31 cellular contexts compared by ENCODE assay signal in the genomic region with DNA sequence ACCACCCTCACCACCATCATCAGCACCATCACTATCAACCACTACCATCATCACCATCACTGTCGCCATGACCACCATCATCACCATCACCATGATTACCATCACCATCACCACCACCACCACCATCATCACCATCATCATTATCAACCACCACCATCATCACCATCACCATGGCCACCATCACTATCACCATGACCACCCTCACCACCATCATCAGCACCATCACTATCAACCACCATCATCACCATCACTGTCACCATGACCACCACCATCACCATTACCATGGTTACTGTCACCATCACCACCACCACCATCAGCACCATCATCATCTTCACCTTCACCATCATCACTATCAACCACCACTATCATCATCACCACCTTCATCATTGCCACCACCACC.
"Had no signal": no experiment of that assay in that cellular context is flagged by ENCODE, and none has a peak within 500 bp of the region (broad histone marks: within the 10 kb centered on the region; RNA-seq: fewer than 3 reads in every experiment).

No MANE protein-coding gene starts in this region.

- H3K79me2 ChIP-seq: parathyroid adenoma had no signal

- H3K4me3 Mint-ChIP-seq: naive thymus-derived CD8-positive, alpha-beta T cell; natural killer cell treated with Interleukin-12 subunit alpha and Interleukin-12 subunit beta and Interleukin-15 and Interleukin-18, amount 100 ng/mL, for 72 hours; nephron progenitor cell; neural crest cell; stimulated activated memory B cell treated with anti-CD40 and anti-IgM and Interleukin-4, amounts not matched to agents 10 μg/mL and 1 μg/mL and 100 μg/mL, for 72 hours; stimulated activated naive CD8-positive, alpha-beta T cell treated with anti-CD3 and anti-CD28 coated beads, Interleukin-15, amount 100 ng/mL, for 72 hours; type B pancreatic cell had no signal

- H3K4me2 ChIP-seq: smooth muscle cell had no signal

- H3K27ac ChIP-seq: ovary, parathyroid adenoma, psoas muscle, skin epidermis, spleen, suprapubic skin, testis, tibial artery, transverse colon, upper lobe of right lung, uterus had no signal

- H3K27ac Mint-ChIP-seq: naive thymus-derived CD8-positive, alpha-beta T cell; natural killer cell treated with Interleukin-12 subunit alpha and Interleukin-12 subunit beta and Interleukin-15 and Interleukin-18, amount 100 ng/mL, for 72 hours; nephron progenitor cell; progenitor cell of endocrine pancreas; stimulated activated memory B cell treated with anti-CD40 and anti-IgM and Interleukin-4, amounts not matched to agents 10 μg/mL and 1 μg/mL and 100 μg/mL, for 72 hours; stimulated activated naive CD8-positive, alpha-beta T cell treated with anti-CD3 and anti-CD28 coated beads, Interleukin-15, amount 100 ng/mL, for 72 hours; type B pancreatic cell had no signal

- H3K9me3 ChIP-seq: ovary, psoas muscle, suprapubic skin, testis, tibial artery, transverse colon, upper lobe of right lung, uterus had no signal

- H2AFZ ChIP-seq: parathyroid adenoma had no signal

- H3K4me3 ChIP-seq: ovary, psoas muscle, skin epidermis, smooth muscle cell, spleen, suprapubic skin, testis, tibial artery, transverse colon, upper lobe of right lung, uterus had no signal

- H3K4me1 ChIP-seq: parathyroid adenoma, psoas muscle, spleen, suprapubic skin, testis, tibial artery, transverse colon, upper lobe of right lung, uterus had no signal

- H3K4me1 Mint-ChIP-seq: naive thymus-derived CD8-positive, alpha-beta T cell; nephron progenitor cell; stimulated activated naive CD8-positive, alpha-beta T cell treated with anti-CD3 and anti-CD28 coated beads, Interleukin-15, amount 100 ng/mL, for 72 hours had no signal

- H3K36me3 ChIP-seq: ovary, spleen, suprapubic skin, tibial artery, transverse colon, upper lobe of right lung, uterus had no signal

- DNase-seq: naive thymus-derived CD8-positive, alpha-beta T cell; nephron progenitor cell; occipital lobe; ovary; psoas muscle; spleen; stimulated activated CD4-positive, alpha-beta T cell treated with anti-CD3 and anti-CD28 coated beads, Interleukin-12 subunit alpha, Interleukin-12 subunit beta, amount 100 ng/mL, for 4 hours; stimulated activated CD4-positive, alpha-beta T cell treated with anti-CD3 and anti-CD28 coated beads, Interleukin-1b, Interleukin-23, amount 100 ng/mL, for 48 hours; stimulated activated CD4-positive, alpha-beta T cell treated with anti-CD3 and anti-CD28 coated beads, Interleukin-4, amount 100 ng/mL, for 1 hour; stimulated activated CD4-positive, alpha-beta T cell treated with anti-CD3 and anti-CD28 coated beads, Interleukin-4, amount 100 ng/mL, for 4 hours; stimulated activated CD8-positive, alpha-beta memory T cell treated with anti-CD3 and anti-CD28 coated beads, Interleukin-4, amount 100 ng/mL, for 48 hours; stimulated activated naive CD4-positive, alpha-beta T cell; stimulated activated naive CD8-positive, alpha-beta T cell treated with anti-CD3 and anti-CD28 coated beads, Interleukin-15, amount 100 ng/mL, for 72 hours; stimulated activated naive CD8-positive, alpha-beta T cell treated with anti-CD3 and anti-CD28 coated beads, Interleukin-15, Interleukin-2, amounts not matched to agents 100 U/mL and 50 U/mL, for 24 hours; substantia nigra; testis; tibial artery; transverse colon; upper lobe of right lung; uterus had no signal

- H3K27me3 ChIP-seq: ovary, testis, transverse colon, upper lobe of right lung, uterus had no signal

- ATAC-seq: naive thymus-derived CD8-positive, alpha-beta T cell; natural killer cell treated with Interleukin-12 subunit alpha and Interleukin-12 subunit beta and Interleukin-15 and Interleukin-18, amount 100 ng/mL, for 72 hours; psoas muscle; right cardiac atrium; sciatic nerve; stimulated activated memory B cell treated with anti-CD40 and anti-IgM and Interleukin-4, amounts not matched to agents 10 μg/mL and 1 μg/mL and 100 μg/mL, for 72 hours; stimulated activated naive CD8-positive, alpha-beta T cell treated with anti-CD3 and anti-CD28 coated beads, Interleukin-15, amount 100 ng/mL, for 72 hours; stimulated activated naive CD8-positive, alpha-beta T cell treated with anti-CD3 and anti-CD28 coated beads, Interleukin-15, Interleukin-2, amounts not matched to agents 100 U/mL and 50 U/mL, for 24 hours; upper lobe of right lung had no signal

- H3K36me3 Mint-ChIP-seq: naive thymus-derived CD8-positive, alpha-beta T cell; natural killer cell treated with Interleukin-12 subunit alpha and Interleukin-12 subunit beta and Interleukin-15 and Interleukin-18, amount 100 ng/mL, for 72 hours; stimulated activated memory B cell treated with anti-CD40 and anti-IgM and Interleukin-4, amounts not matched to agents 10 μg/mL and 1 μg/mL and 100 μg/mL, for 72 hours had no signal

- H3K27me3 Mint-ChIP-seq: progenitor cell of endocrine pancreas, type B pancreatic cell had no signal

- H3K9ac ChIP-seq: parathyroid adenoma had no signal
